Comparison of ENCODE assay signal across 27 cellular contexts in genomic region chr15:65663521-65663920, GRCh38. TPM values are rescaled to one million over a fixed set of nuclear protein-coding genes. Genes with fewer than 3 reads are reported as not detected.
A peak's percentile ranks its signal among the peaks of the same experiment; 100 is the strongest.
DNase-seq lines count a peak whose midpoint lies in the region; FAIRE-seq and TF ChIP-seq lines count a peak whose summit lies in the region.
"Had no signal": no experiment of that assay in that cellular context is flagged by ENCODE, and none has a peak within 500 bp of the region (broad histone marks: within the 10 kb centered on the region; RNA-seq: fewer than 3 reads in every experiment).

No MANE protein-coding gene starts in this region.

- H3K36me3 ChIP-seq in effector memory CD4-positive, alpha-beta T cell (ENCODE audit: control insufficient read depth, insufficient read depth, low read length) = peaks cover 55% of the 10 kb centered on the region

- no peaks in the 10 kb centered on the region for H3K27me3 ChIP-seq in effector memory CD4-positive, alpha-beta T cell (replicated peaks; ENCODE audit: control insufficient read depth, insufficient read depth, low read length, poor library complexity, severe bottlenecking)
- H3K27me3 ChIP-seq: gastroesophageal sphincter, SJSA1, testis had no signal

- TF ChIP-seq CTCF in GM12865 (IDR thresholded peaks at IDR 0.05; ENCODE audit: insufficient read depth, low read depth, low read length, missing control alignments) = no peak

- FAIRE-seq in GM19239 (lab: Jason Lieb, UNC) = peak; percentile 85
- FAIRE-seq: urothelium cell line had no signal

- H3K9me3 ChIP-seq in effector memory CD4-positive, alpha-beta T cell (ENCODE audit: control insufficient read depth, low read length) = no peaks in the 10 kb centered on the region
- H3K9me3 ChIP-seq: gastroesophageal sphincter, SJSA1, testis had no signal

- no peaks in the 10 kb centered on the region for H3K4me1 ChIP-seq in effector memory CD4-positive, alpha-beta T cell (ENCODE audit: control insufficient read depth, insufficient read depth, low read length, poor library complexity, severe bottlenecking)
- H3K4me1 ChIP-seq: gastroesophageal sphincter, testis had no signal

- H3K4me3 ChIP-seq in GM12865 (ENCODE audit: low read depth, low read length) = no peak overlapping the region
- H3K4me3 ChIP-seq in effector memory CD4-positive, alpha-beta T cell (ENCODE audit: insufficient read depth, low read depth, low read length, poor library complexity, severe bottlenecking) = no peak overlapping the region
- H3K4me3 ChIP-seq: gastroesophageal sphincter, GM23338, SJSA1, testis had no signal

- peak; percentile 54 for DNase-seq in GM12865 (ENCODE audit: low read depth)
- no peak for DNase-seq in GM19239 (ENCODE audit: insufficient read length, low spot score)
- DNase-seq in NAMALWA (ENCODE audit: low spot score) = peak; percentile 94
- peak; percentile 12 for DNase-seq in renal cortical epithelial cell (ENCODE audit: low read depth)
- DNase-seq in effector memory CD4-positive, alpha-beta T cell = no peak
- DNase-seq in 8988T = no peak
- DNase-seq in effector CD4-positive, alpha-beta T cell = no peak
- DNase-seq: activated CD4-positive, CD25-positive, alpha-beta regulatory T cell treated with anti-CD3 and anti-CD28 coated beads, Interleukin-2, amount 50 U/mL, for 72 hours; CD4-positive, alpha-beta memory T cell; HFFc6; hypothalamus; immature natural killer cell; KG1; mesendoderm; NCI-H1436; NCI-H2081 treated with DMSO at 0.1 percent for 48 hours; NCI-H446; NCI-H774; RPMI8226; stimulated activated CD4-positive, alpha-beta T cell treated with anti-CD3 and anti-CD28 coated beads, Interleukin-4, amount 100 ng/mL, for 4 hours; stimulated activated naive CD4-positive, alpha-beta T cell treated with Interleukin-2 at 50 U/mL for 16 hours; T-helper 1 cell; testis had no signal

- no peak overlapping the region for H3K27ac ChIP-seq in effector memory CD4-positive, alpha-beta T cell (ENCODE audit: insufficient read depth, low read length, poor library complexity, severe bottlenecking)
- H3K27ac ChIP-seq: gastroesophageal sphincter, SJSA1, testis had no signal

RNA-seq across cellular contexts. Expression of gene SLC24A1, which starts 41.8 kb away (rescaled TPM):
- 4.5 and 14.9 TPM in 2 replicates for total RNA-seq in renal cortical epithelial cell

RNA-seq across cellular contexts. Expression of gene INTS14, which starts 52.6 kb away (rescaled TPM):
- 33.3 and 44.5 TPM in 2 replicates for total RNA-seq in renal cortical epithelial cell

Comparison
In these comparisons a context has a peak if more than half of its experiments do, and no peak if none do; other contexts are left out.
1. DNase-seq: peak in GM12865 (single experiment), NAMALWA (single experiment) and renal cortical epithelial cell (single experiment); none in GM19239 (single experiment), effector memory CD4-positive, alpha-beta T cell (0 of 3), 8988T (single experiment) and effector CD4-positive, alpha-beta T cell (single experiment).